In the genomic region with DNA sequence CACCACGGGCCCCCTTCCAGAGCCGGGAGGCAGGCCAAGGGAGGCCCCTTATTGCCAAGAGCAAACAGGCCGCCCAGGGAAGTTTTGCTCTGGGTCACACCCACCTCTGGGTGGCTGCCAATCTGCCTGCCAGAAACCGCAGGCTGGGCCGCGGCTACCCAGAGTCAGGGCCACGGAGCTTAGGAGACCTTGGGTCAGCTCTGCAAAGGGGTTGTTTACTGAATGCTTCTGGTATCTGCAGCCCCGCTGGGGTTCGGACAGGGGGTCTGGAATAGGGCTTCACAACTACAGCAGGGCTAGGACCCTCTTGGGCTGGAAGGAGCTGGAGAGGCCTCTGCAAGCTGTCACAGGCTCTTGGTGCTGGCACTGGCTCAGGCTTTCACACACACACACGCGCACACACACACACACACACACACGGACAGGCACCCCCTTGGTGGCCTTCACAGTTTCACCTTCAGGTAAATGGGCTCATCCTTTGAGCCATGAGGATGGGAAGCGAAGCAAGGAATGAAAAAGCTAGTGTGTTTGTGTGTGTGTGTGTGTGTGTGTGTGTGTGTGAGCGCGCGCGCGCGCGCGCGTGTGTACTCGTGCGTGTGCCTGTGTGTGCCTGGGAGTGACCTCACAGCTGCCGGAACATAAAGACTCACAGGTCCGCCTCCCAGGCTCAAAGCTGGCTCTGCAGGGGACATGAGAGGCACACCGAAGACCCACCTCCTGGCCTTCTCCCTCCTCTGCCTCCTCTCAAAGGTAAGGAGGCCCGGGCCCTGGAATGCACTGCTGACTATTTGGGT, we compare ENCODE assay signal across 8 cellular contexts. TPM values are rescaled to one million over a fixed set of nuclear protein-coding genes. Genes with fewer than 3 reads are reported as not detected.
DNase-seq lines count a peak whose midpoint lies in the region; ATAC-seq and TF ChIP-seq lines count a peak whose summit lies in the region.

A gene with protein sequence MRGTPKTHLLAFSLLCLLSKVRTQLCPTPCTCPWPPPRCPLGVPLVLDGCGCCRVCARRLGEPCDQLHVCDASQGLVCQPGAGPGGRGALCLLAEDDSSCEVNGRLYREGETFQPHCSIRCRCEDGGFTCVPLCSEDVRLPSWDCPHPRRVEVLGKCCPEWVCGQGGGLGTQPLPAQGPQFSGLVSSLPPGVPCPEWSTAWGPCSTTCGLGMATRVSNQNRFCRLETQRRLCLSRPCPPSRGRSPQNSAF (plus strand): TSS at position 669 of the 794 bp plus-strand sequence. CDS start 22 bp downstream, at position 691.

- H3K27me3 ChIP-seq in breast epithelium (peaks cover 0 to 3% of the 10 kb centered on the region in 2 donors), right lobe of liver (no peaks in the 10 kb centered on the region), aorta (ENCODE audit: control insufficient read depth in 1 of 2, insufficient read depth in 2 of 2, low read length in 1 of 2) (no peaks in the 10 kb centered on the region)

- H3K4me1 ChIP-seq in breast epithelium, result peaks cover 3 to 34% of the 10 kb centered on the region in 2 donors
- H3K4me1 ChIP-seq in right lobe of liver, result no peaks in the 10 kb centered on the region
- peaks cover 3 to 5% of the 10 kb centered on the region in 2 donors for H3K4me1 ChIP-seq in aorta (ENCODE audit: control insufficient read depth in 1 of 2, insufficient read depth in 2 of 2, low read length in 2 of 2)

- ATAC-seq in right lobe of liver (peak; percentile 76 to 94 (median 90)), aorta (ENCODE audit: low FRiP score) (peak; percentile 89), GM19351 (IDR thresholded peaks at IDR 0.05; ENCODE audit: unreplicated experiment) (no peak), HG02981 (IDR thresholded peaks at IDR 0.05; ENCODE audit: unreplicated experiment) (no peak), HG02610 (IDR thresholded peaks at IDR 0.05; ENCODE audit: unreplicated experiment) (no peak)

- TF ChIP-seq POLR2A in breast epithelium (IDR thresholded peaks at IDR 0.05) (no peak), right lobe of liver (IDR thresholded peaks at IDR 0.05) (no peak)

- WGBS in right lobe of liver (ENCODE audit: insufficient coverage, low coverage, low lambda C conversion rate, missing lambda C conversion rate), result 20% methylated on average over 6 of the region's 28 CpGs
- 28 to 29% methylated on average over 26 to 28 of the region's 28 CpGs for WGBS in aorta, 2 donors

- H3K27ac ChIP-seq in breast epithelium, result peak within 1 kb of the TSS; percentile 49 to 77
- no peak within 1 kb of the TSS for H3K27ac ChIP-seq in right lobe of liver
- peak within 1 kb of the TSS in 1 of 2 donors; percentile 85 for H3K27ac ChIP-seq in aorta (ENCODE audit: low read depth in 1 of 2, low read length in 2 of 2)

- in situ Hi-C loops in ACHN (cut with HindIII; ENCODE audit: low pct_ligation_motif_present, low pct_unique_long_range_greater_than_20kb, low sequenced_read_pairs), result no loop called here

- H3K4me3 ChIP-seq in breast epithelium (peak within 1 kb of the TSS; percentile 9 to 58 (median 36)), right lobe of liver (no peak within 1 kb of the TSS), aorta (ENCODE audit: low read length in 2 of 2) (peak within 1 kb of the TSS in 1 of 2 donors; percentile 11)

- H3K9me3 ChIP-seq in breast epithelium (no peaks in the 10 kb centered on the region), right lobe of liver (no peaks in the 10 kb centered on the region), aorta (ENCODE audit: control insufficient read depth, low read length) (no peaks in the 10 kb centered on the region)

- intact Hi-C loops in breast epithelium (cut with DNase I; ENCODE audit: low total_unique reads), result no loop called here
- intact Hi-C loops in right lobe of liver (cut with DNase I), result no loop called here
- intact Hi-C loops in aorta (cut with DNase I), result no loop called here

- peak; percentile 82 for DNase-seq in ACHN
- peak; percentile 42 for DNase-seq in NCI-H1092 treated with DMSO at 0.1 percent for 48 hours (lab: John Stamatoyannopoulos, UW)
- peak; percentile 80 to 85 for DNase-seq in breast epithelium (ENCODE audit: low spot score in 2 of 2)
- peak; percentile 76 to 79 (median 77) for DNase-seq in right lobe of liver
- DNase-seq in aorta, result peak; percentile 95 to 96

- H3K36me3 ChIP-seq in breast epithelium, result no peaks in the 10 kb centered on the region
- no peaks in the 10 kb centered on the region for H3K36me3 ChIP-seq in right lobe of liver
- H3K36me3 ChIP-seq in aorta (ENCODE audit: control insufficient read depth in 1 of 2, insufficient read depth in 2 of 2, low read length in 1 of 2), result no peaks in the 10 kb centered on the region

- TF ChIP-seq CTCF in breast epithelium (IDR thresholded peaks at IDR 0.05) (no peak), right lobe of liver (IDR thresholded peaks at IDR 0.05) (no peak)

RNA-seq across cellular contexts. Expression of the gene that starts here (rescaled TPM):
- total RNA-seq in breast epithelium, result 1,000 to 10,000 TPM in 1 of 3 donors, 10 to 100 TPM in 2; 16.1 to 1,283 (median 39.0) TPM
- 1 to 10 TPM in 5 of 6 experiments, under 1 TPM in 1; 0.92 to 6.1 (median 1.5) TPM for total RNA-seq in right lobe of liver
- total RNA-seq in aorta, result 100 to 1,000 TPM in 1 of 2 donors, 10 to 100 TPM in 1; 59.4 to 186 TPM
- polyA plus RNA-seq in aorta, result 100 to 1,000 TPM in 1 of 2 donors, 10 to 100 TPM in 1; 93.1 to 137 TPM

Comparison
In these comparisons a context has a peak if more than half of its experiments do, and no peak if none do; other contexts are left out.
1. DNase-seq: peak in every context shown above with its lines; median percentile 96 in aorta; 82 in breast epithelium; 82 in ACHN; 77 in right lobe of liver; 42 in NCI-H1092 treated with DMSO at 0.1 percent for 48 hours.
2. H3K27ac ChIP-seq: peak in breast epithelium (2 of 2); none in right lobe of liver (0 of 3).
3. H3K4me3 ChIP-seq: peak in breast epithelium (3 of 3); none in right lobe of liver (0 of 3).
4. ATAC-seq: peak in right lobe of liver (4 of 4) and aorta (single experiment); none in GM19351 (single experiment), HG02981 (single experiment) and HG02610 (single experiment).